9 cellular contexts compared by ENCODE assay signal in the genomic region with DNA sequence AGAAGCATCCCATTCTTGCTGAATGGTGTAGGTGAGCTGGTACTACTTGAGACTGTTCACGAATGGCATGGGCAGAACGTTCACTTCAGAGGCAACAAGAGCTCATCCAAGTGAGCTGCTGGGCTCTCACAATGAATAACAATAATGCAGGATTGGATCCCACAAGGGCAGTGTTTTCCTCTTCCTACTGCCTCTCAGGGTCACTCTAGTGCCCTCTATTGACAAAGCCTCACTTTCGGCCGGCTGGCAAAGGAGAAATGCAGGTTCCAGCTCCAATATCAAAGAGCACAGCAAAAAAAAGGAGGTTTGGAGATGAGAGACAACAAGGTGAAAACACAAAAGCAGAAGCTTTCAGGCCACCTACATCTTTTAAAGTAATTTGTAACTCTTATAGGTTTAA.
A peak's percentile ranks its signal among the peaks of the same experiment; 100 is the strongest.
DNase-seq lines count a peak whose midpoint lies in the region; ATAC-seq, FAIRE-seq and TF ChIP-seq lines count a peak whose summit lies in the region.
"Had no signal": no experiment of that assay in that cellular context is flagged by ENCODE, and none has a peak within 500 bp of the region (broad histone marks: within the 10 kb centered on the region; RNA-seq: fewer than 3 reads in every experiment).

No MANE protein-coding gene starts in this region.

- H3K36me3 ChIP-seq in IMR-90 (ENCODE audit: control insufficient read depth, insufficient read depth, low read length), result no peaks in the 10 kb centered on the region
- no peaks in the 10 kb centered on the region for H3K36me3 ChIP-seq in astrocyte (ENCODE audit: insufficient read depth, low read length)

- no peaks in the 10 kb centered on the region for H3K79me1 ChIP-seq in IMR-90 (ENCODE audit: low read depth in 1 of 2, low read length in 2 of 2)

- CTCF ChIA-PET in IMR-90 (lab: Yijun Ruan, JAX), result interaction anchor here (0.9 to 1.5 kb wide), 3 partner anchors 11 to 112 kb away, joined by 3 to 6 read pairs (median 3); no protein-coding TSS in a partner anchor

- peak overlapping the region; percentile 15; the same call in 1 of the 3 replicates for H2BK15ac ChIP-seq in IMR-90 (ENCODE audit: low read depth, low read length)

- TF ChIP-seq RAD21 in IMR-90 (IDR thresholded peaks at IDR 0.05; ENCODE audit: low read length), result peak; percentile 8; the same call in 1 of the 2 replicates

- no peak overlapping the region for H3K27ac ChIP-seq in IMR-90 (ENCODE audit: insufficient read depth, low read length)
- H3K27ac ChIP-seq in astrocyte (ENCODE audit: low read depth, low read length), result no peak overlapping the region

- no peak overlapping the region for H2BK5ac ChIP-seq in IMR-90 (ENCODE audit: low read depth, low read length, poor library complexity, severe bottlenecking)

- no peaks in the 10 kb centered on the region for H3K9me1 ChIP-seq in IMR-90 (ENCODE audit: insufficient read depth, low read length)

- dilution Hi-C loops in IMR-90 (cut with HindIII; ENCODE audit: low sequenced_read_pairs, unreplicated experiment), result no loop called here

- peaks cover 2% of the 10 kb centered on the region for H3K4me1 Mint-ChIP-seq in astrocyte (ENCODE audit: low read depth, unreplicated experiment)

- ATAC-seq in IMR-90 (ENCODE audit: low read depth) (no peak), HG03159 (IDR thresholded peaks at IDR 0.05; ENCODE audit: unreplicated experiment) (no peak), GM21423 (IDR thresholded peaks at IDR 0.05; ENCODE audit: unreplicated experiment) (no peak)

- no peaks in the 10 kb centered on the region for H3K36me3 Mint-ChIP-seq in astrocyte (ENCODE audit: low read depth, unreplicated experiment)

- H2BK120ac ChIP-seq in IMR-90 (ENCODE audit: low read depth, low read length), result peak overlapping the region; percentile 56

- H3K4me3 ChIP-seq in IMR-90 (ENCODE audit: insufficient read depth, low read depth, low read length), result no peak overlapping the region
- H3K4me3 ChIP-seq in astrocyte (ENCODE audit: insufficient read depth, low read depth, low read length), result no peak overlapping the region

- no peaks in the 10 kb centered on the region for H3K9me3 Mint-ChIP-seq in astrocyte (ENCODE audit: unreplicated experiment)

- H3K23ac ChIP-seq in IMR-90 (ENCODE audit: low read depth, low read length), result no peak overlapping the region

- no peak overlapping the region for H3K4me3 Mint-ChIP-seq in astrocyte (ENCODE audit: unreplicated experiment)

- no peak for FAIRE-seq in astrocyte (lab: Jason Lieb, UNC)

- no peak overlapping the region for H3K27ac Mint-ChIP-seq in astrocyte (ENCODE audit: unreplicated experiment)

- intact Hi-C loops in IMR-90 (cut with micrococcal nuclease), result no loop called here

- in situ Hi-C loops in IMR-90 (cut with MboI; ENCODE audit: low sequenced_read_pairs), result no loop called here

- H3K14ac ChIP-seq in IMR-90 (replicated peaks; ENCODE audit: low read depth, low read length), result no peak overlapping the region; the same call in 1 of the 2 replicates

- H4K5ac ChIP-seq in IMR-90 (ENCODE audit: low read depth, low read length), result no peak overlapping the region

- H4K91ac ChIP-seq in IMR-90 (ENCODE audit: insufficient read depth, low read depth, low read length), result peak overlapping the region; percentile 46; the same call in 1 of the 2 replicates

- TF ChIP-seq CTCF in IMR-90 (conservative IDR thresholded peaks at IDR 0.05; ENCODE audit: low read depth, low read length) (no peak), astrocyte (IDR thresholded peaks at IDR 0.05; ENCODE audit: insufficient read depth, low read depth, low read length) (peak; percentile 20)

- peak overlapping the region; percentile 46 for H2AK5ac ChIP-seq in IMR-90 (ENCODE audit: low read depth, low read length)

- no peaks in the 10 kb centered on the region for H3K27me3 Mint-ChIP-seq in astrocyte (ENCODE audit: low read depth, unreplicated experiment)

- no peak overlapping the region for H3K56ac ChIP-seq in IMR-90 (ENCODE audit: extremely low read depth, insufficient read depth, low read length)

- H2BK20ac ChIP-seq in IMR-90 (ENCODE audit: low read depth, low read length), result no peak overlapping the region

- DNase-seq in EL, result peak; percentile 23
- no peak for DNase-seq in IMR-90
- DNase-seq in astrocyte (ENCODE audit: low read depth), result no peak
- DNase-seq in medulla oblongata (ENCODE audit: extremely low spot score), result peak; percentile 16
- DNase-seq in DMS114 treated with DMSO at 0.1 percent for 48 hours (lab: John Stamatoyannopoulos, UW; ENCODE audit: unreplicated experiment), result no peak
- no peak for DNase-seq in GM19238 (ENCODE audit: insufficient read length, low spot score)
- DNase-seq: NCI-H1694 treated with DMSO at 0.1 percent for 48 hours had no signal

- 83% methylated on average over 1 of the region's 4 CpGs; no CpG with 5 or more reads in 1 of the 2 experiments for WGBS in IMR-90 (ENCODE audit: extremely low coverage in 2 of 2, insufficient read length in 1 of 2), 2 experiments

- no peaks in the 10 kb centered on the region; the same call in 1 of the 2 replicates for H3K9me3 ChIP-seq in IMR-90 (ENCODE audit: control insufficient read depth, insufficient read depth, low read length)
- no peaks in the 10 kb centered on the region for H3K9me3 ChIP-seq in astrocyte (ENCODE audit: insufficient read depth, low read depth, low read length)

- no peaks in the 10 kb centered on the region for H3K27me3 ChIP-seq in IMR-90 (ENCODE audit: control insufficient read depth, insufficient read depth, low read length)
- no peaks in the 10 kb centered on the region for H3K27me3 ChIP-seq in astrocyte (ENCODE audit: insufficient read depth, low read length)

- H3K18ac ChIP-seq in IMR-90 (ENCODE audit: low read depth, low read length), result no peak overlapping the region

- BruUV-seq in IMR-90 (replicated peaks; lab: Mats Ljungman, UMichigan), result no TSS peak

- peak overlapping the region in 1 of 2 experiments; percentile 63; a peak in 1 of 4 replicates for H4K8ac ChIP-seq in IMR-90 (ENCODE audit: low read depth in 2 of 2, low read length in 2 of 2)

- no peak overlapping the region for H3K4me2 ChIP-seq in IMR-90 (ENCODE audit: low read depth, low read length)
- H3K4me2 ChIP-seq in astrocyte (ENCODE audit: low read length), result no peak overlapping the region

- H4K20me1 ChIP-seq in IMR-90 (ENCODE audit: insufficient read depth, low read length) (no peaks in the 10 kb centered on the region), astrocyte (ENCODE audit: insufficient read depth, low read length) (no peaks in the 10 kb centered on the region)

- peak overlapping the region; percentile 50 for H2AK9ac ChIP-seq in IMR-90 (replicated peaks; ENCODE audit: low read depth, low read length, poor library complexity)

- no peaks in the 10 kb centered on the region for H3K79me2 ChIP-seq in astrocyte (ENCODE audit: insufficient read depth, low read length)

- TF ChIP-seq POLR2A in IMR-90 (IDR thresholded peaks at IDR 0.05; ENCODE audit: low read depth, low read length), result no peak

- peak overlapping the region; percentile 31; the same call in 1 of the 2 replicates for H3K4ac ChIP-seq in IMR-90 (ENCODE audit: low read depth, low read length)

- H3K9ac ChIP-seq in IMR-90 (ENCODE audit: low read depth, low read length) (no peak overlapping the region), astrocyte (ENCODE audit: low read length) (no peak overlapping the region)

- H2AFZ ChIP-seq in IMR-90 (replicated peaks; ENCODE audit: low read length, poor library complexity), result peak overlapping the region; percentile 68
- H2AFZ ChIP-seq in astrocyte (ENCODE audit: low read depth, low read length), result peak overlapping the region; percentile 46

- POLR2A ChIA-PET in IMR-90 (lab: Charles Lee; ENCODE audit: unreplicated experiment), result interaction anchor here (0.6 kb wide), 2 partner anchors 35 to 80 kb away, joined by 4 to 6 read pairs; no protein-coding TSS in a partner anchor

- H3K4me1 ChIP-seq in IMR-90 (ENCODE audit: control insufficient read depth, insufficient read depth, low read length) (no peaks in the 10 kb centered on the region), astrocyte (ENCODE audit: insufficient read depth, low read length) (peaks cover 4% of the 10 kb centered on the region)

TF ChIP-seq in IMR-90, 13 proteins besides CTCF, POLR2A, EP300 and RAD21:
- no peak for TF ChIP-seq MAZ (IDR thresholded peaks at IDR 0.05; ENCODE audit: borderline replicate concordance, low read depth, low read length)
- no peak for TF ChIP-seq MXI1 (IDR thresholded peaks at IDR 0.05; ENCODE audit: borderline replicate concordance, low read depth, low read length)
- TF ChIP-seq RFX5 (IDR thresholded peaks at IDR 0.05; ENCODE audit: low read depth, low read length), result no peak
- TF ChIP-seq CHD1 (IDR thresholded peaks at IDR 0.05; ENCODE audit: low read depth, low read length), result no peak
- TF ChIP-seq, protein P1, sequence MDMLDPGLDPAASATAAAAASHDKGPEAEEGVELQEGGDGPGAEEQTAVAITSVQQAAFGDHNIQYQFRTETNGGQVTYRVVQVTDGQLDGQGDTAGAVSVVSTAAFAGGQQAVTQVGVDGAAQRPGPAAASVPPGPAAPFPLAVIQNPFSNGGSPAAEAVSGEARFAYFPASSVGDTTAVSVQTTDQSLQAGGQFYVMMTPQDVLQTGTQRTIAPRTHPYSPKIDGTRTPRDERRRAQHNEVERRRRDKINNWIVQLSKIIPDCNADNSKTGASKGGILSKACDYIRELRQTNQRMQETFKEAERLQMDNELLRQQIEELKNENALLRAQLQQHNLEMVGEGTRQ (IDR thresholded peaks at IDR 0.05; ENCODE audit: low read depth, low read length), result no peak
- no peak for TF ChIP-seq NFE2L2 (IDR thresholded peaks at IDR 0.05; ENCODE audit: low read depth, low read length)
- no peak for TF ChIP-seq MAFK (IDR thresholded peaks at IDR 0.05; ENCODE audit: low read depth, low read length)
- TF ChIP-seq, protein P2, sequence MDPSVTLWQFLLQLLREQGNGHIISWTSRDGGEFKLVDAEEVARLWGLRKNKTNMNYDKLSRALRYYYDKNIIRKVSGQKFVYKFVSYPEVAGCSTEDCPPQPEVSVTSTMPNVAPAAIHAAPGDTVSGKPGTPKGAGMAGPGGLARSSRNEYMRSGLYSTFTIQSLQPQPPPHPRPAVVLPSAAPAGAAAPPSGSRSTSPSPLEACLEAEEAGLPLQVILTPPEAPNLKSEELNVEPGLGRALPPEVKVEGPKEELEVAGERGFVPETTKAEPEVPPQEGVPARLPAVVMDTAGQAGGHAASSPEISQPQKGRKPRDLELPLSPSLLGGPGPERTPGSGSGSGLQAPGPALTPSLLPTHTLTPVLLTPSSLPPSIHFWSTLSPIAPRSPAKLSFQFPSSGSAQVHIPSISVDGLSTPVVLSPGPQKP (IDR thresholded peaks at IDR 0.05; ENCODE audit: borderline replicate concordance, low read depth, low read length), result no peak
- no peak for TF ChIP-seq RCOR1 (IDR thresholded peaks at IDR 0.05; ENCODE audit: insufficient replicate concordance, low read length)
- TF ChIP-seq CEBPB (IDR thresholded peaks at IDR 0.05; ENCODE audit: low read depth, low read length), result no peak
- no peak for TF ChIP-seq BHLHE40 (IDR thresholded peaks at IDR 0.05; ENCODE audit: low read depth, low read length)
- TF ChIP-seq SMC3 (IDR thresholded peaks at IDR 0.05; ENCODE audit: low read depth, low read length), result no peak
- TF ChIP-seq FOS (IDR thresholded peaks at IDR 0.05; ENCODE audit: low read depth, low read length), result no peak

Comparison
In these comparisons a context has a peak if more than half of its experiments do, and no peak if none do; other contexts are left out.
1. DNase-seq: peak in EL (single experiment) and medulla oblongata (single experiment); none in IMR-90 (single experiment), astrocyte (single experiment), DMS114 treated with DMSO at 0.1 percent for 48 hours (single experiment) and GM19238 (single experiment).